ENCODE assay signal across 8 cellular contexts in the genomic region with DNA sequence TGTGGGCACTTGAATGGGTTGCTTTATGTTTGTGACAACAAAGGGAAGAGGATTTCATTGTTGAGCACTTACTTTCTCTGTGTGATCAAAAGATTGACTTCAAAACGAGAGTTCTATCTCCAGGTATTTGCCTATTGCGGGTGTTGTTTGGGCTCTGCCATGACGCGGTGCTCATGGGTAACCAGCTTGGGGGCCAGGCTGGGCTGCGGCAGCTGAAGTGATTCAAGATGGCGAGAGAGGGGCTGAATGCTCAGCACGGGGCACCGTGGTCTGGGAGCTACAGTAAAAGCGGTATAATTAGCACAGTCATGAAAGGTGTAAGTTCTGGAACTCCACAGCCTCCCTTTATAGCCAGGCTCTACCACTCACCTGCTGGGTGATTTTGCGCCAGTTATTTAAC. TPM values are rescaled to one million over a fixed set of nuclear protein-coding genes. Genes with fewer than 3 reads are reported as not detected.
"Had no signal": no experiment of that assay in that cellular context is flagged by ENCODE, and none has a peak within 500 bp of the region (broad histone marks: within the 10 kb centered on the region; RNA-seq: fewer than 3 reads in every experiment).

No MANE protein-coding gene starts in this region.

- H3K4me2 ChIP-seq: GM23338 had no signal

- H3K4me3 ChIP-seq: GM23338 had no signal

- H3K27ac ChIP-seq: HL-60 had no signal

- FAIRE-seq: H1, H54, HepG2 had no signal

- DNase-seq: H9, HCEC 1CT had no signal

- ATAC-seq: GM23338, HepG2 had no signal

RNA-seq across cellular contexts. Expression of gene ADCY5, which starts 31.0 kb away (rescaled TPM):
- total RNA-seq: HepG2 had no signal
- polyA plus RNA-seq: HepG2, IgD-negative memory B cell had no signal
